7 cellular contexts compared by ENCODE assay signal in the genomic region with DNA sequence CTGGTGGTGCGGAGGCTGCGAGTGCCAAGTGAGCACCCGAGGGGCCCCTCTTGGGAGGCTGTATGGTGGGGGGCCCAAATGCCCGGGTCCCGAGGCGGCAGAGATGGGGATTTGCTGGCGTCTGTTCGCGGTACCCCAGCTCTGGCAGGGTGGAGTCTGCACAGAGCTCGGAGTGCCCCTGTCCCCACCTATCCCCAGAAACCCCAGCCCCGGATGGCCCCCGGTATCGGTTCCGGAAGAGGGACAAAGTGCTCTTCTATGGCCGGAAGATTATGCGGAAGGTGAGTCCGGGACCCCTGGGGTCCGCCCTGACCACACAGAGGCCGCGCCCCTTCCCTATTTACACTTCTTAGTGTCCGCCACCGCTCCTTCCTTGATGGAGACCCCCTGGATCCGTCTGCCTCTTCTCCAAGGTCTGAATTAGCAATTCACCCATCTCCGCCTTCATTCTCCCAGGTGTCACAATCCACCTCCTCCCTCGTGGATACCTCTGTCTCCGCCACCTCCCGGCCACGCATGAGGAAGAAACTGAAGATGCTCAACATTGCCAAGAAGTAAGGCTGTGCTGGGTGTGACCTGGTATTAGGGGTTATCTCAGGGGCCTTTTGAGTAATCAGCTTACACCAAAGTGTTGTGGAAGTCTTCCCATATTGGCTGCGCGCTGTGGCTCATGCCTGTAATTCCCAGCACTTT. TPM values are rescaled to one million over a fixed set of nuclear protein-coding genes. Genes with fewer than 3 reads are reported as not detected.
DNase-seq lines count a peak whose midpoint lies in the region; ATAC-seq and TF ChIP-seq lines count a peak whose summit lies in the region.

No MANE protein-coding gene starts in this region.

- H3K4me2 ChIP-seq in GM23248 (ENCODE audit: unreplicated experiment) (peak overlapping the region; percentile 91), SU-DHL-6 (ENCODE audit: low read depth, low read length, poor library complexity, severe bottlenecking) (peak overlapping the region; percentile 79)

- TF ChIP-seq CTCF in SU-DHL-6 (IDR thresholded peaks at IDR 0.05; ENCODE audit: insufficient read depth, low read length, poor library complexity, severe bottlenecking) (no peak), fibroblast of villous mesenchyme (IDR thresholded peaks at IDR 0.05; ENCODE audit: insufficient read depth, low read depth, low read length) (no peak), sigmoid colon (IDR thresholded peaks at IDR 0.05) (no peak)

- no peaks in the 10 kb centered on the region for H3K9me3 ChIP-seq in GM23248 (ENCODE audit: low read depth)
- no peaks in the 10 kb centered on the region for H3K9me3 ChIP-seq in SU-DHL-6 (ENCODE audit: insufficient read depth, low read length)
- H3K9me3 ChIP-seq in sigmoid colon: no peaks in the 10 kb centered on the region

- 0 out of 2 replicates have a peak, but pooled peaks cover 5% of the 10 kb centered on the region for H3F3A ChIP-seq in GM23248 (ENCODE audit: insufficient read depth)
- no peaks in the 10 kb centered on the region for H3F3A ChIP-seq in SU-DHL-6 (ENCODE audit: insufficient read depth)

- H3K4me3 ChIP-seq in GM23248: peak overlapping the region; percentile 94
- peak overlapping the region; percentile 90 for H3K4me3 ChIP-seq in SU-DHL-6 (ENCODE audit: insufficient read depth, low read length, poor library complexity, severe bottlenecking)
- H3K4me3 ChIP-seq in fibroblast of villous mesenchyme (ENCODE audit: low read depth, low read length): peak overlapping the region; percentile 97
- peak overlapping the region; percentile 72 to 89 (median 84) for H3K4me3 ChIP-seq in sigmoid colon

- in situ Hi-C loops in GM23248 (cut with MboI): no loop called here

- H4K20me1 ChIP-seq in GM23248 (ENCODE audit: insufficient read depth): no peaks in the 10 kb centered on the region
- no peaks in the 10 kb centered on the region for H4K20me1 ChIP-seq in SU-DHL-6 (ENCODE audit: low read depth, low read length)

- H3K36me3 ChIP-seq in GM23248 (ENCODE audit: low read depth) (peaks cover 6% of the 10 kb centered on the region; the same call in 1 of the 2 replicates), SU-DHL-6 (ENCODE audit: low read length) (no peaks in the 10 kb centered on the region), sigmoid colon (peaks cover under 1 to 42% (median 26%) of the 10 kb centered on the region in 4 donors)

- 30 to 33% methylated on average over 28 to 30 of the region's 30 CpGs for WGBS in GM23248 (ENCODE audit: low coverage in 1 of 2, low lambda C conversion rate in 2 of 2, missing lambda C conversion rate in 2 of 2), 2 experiments
- WGBS in sigmoid colon, 2 donors: 12 to 20% methylated on average over 30 of the region's 30 CpGs

- TF ChIP-seq POLR2A in sigmoid colon (IDR thresholded peaks at IDR 0.05): no peak

- no peak for DNase-seq in GM23248
- DNase-seq in fibroblast of villous mesenchyme (ENCODE audit: low read depth): no peak
- no peak for DNase-seq in sigmoid colon
- DNase-seq in ecto neural progenitor cell (ENCODE audit: low spot score): no peak

- H3K27me3 ChIP-seq in GM23248 (replicated peaks; ENCODE audit: insufficient read depth): no peaks in the 10 kb centered on the region
- H3K27me3 ChIP-seq in SU-DHL-6 (ENCODE audit: low read length): no peaks in the 10 kb centered on the region
- H3K27me3 ChIP-seq in sigmoid colon: no peaks in the 10 kb centered on the region

- no peaks in the 10 kb centered on the region for H3K4me1 ChIP-seq in GM23248 (ENCODE audit: insufficient read depth)
- peaks cover 0 to 27% (median 16%) of the 10 kb centered on the region in 4 donors for H3K4me1 ChIP-seq in sigmoid colon

- H2AFZ ChIP-seq in GM23248 (peak overlapping the region; percentile 94), SU-DHL-6 (ENCODE audit: low read depth, low read length, severe bottlenecking) (peak overlapping the region; percentile 73)

- intact Hi-C loops in sigmoid colon (cut with DNase I): loop anchor here (1.0 to 10.0 kb wide), 4 partner anchors 15 to 801 kb away; a partner anchor contains a TSS

- peaks cover 4% of the 10 kb centered on the region; the same call in 1 of the 2 replicates for H3K79me2 ChIP-seq in GM23248 (ENCODE audit: insufficient read depth)
- H3K79me2 ChIP-seq in SU-DHL-6 (ENCODE audit: insufficient read depth, low read length): no peaks in the 10 kb centered on the region

- peak overlapping the region; percentile 89 for H3K9ac ChIP-seq in GM23248
- H3K9ac ChIP-seq in SU-DHL-6 (ENCODE audit: low read length): peak overlapping the region; percentile 73

- TF ChIP-seq EP300 in sigmoid colon (IDR thresholded peaks at IDR 0.05): no peak

- H3K9me2 ChIP-seq in GM23248 (ENCODE audit: insufficient read depth): no peaks in the 10 kb centered on the region
- H3K9me2 ChIP-seq in SU-DHL-6 (replicated peaks; ENCODE audit: insufficient read depth, low read length): no peaks in the 10 kb centered on the region

- H3K27ac ChIP-seq in GM23248 (no peak overlapping the region), SU-DHL-6 (ENCODE audit: low read depth, low read length) (no peak overlapping the region; the same call in 1 of the 2 replicates), sigmoid colon (peak overlapping the region; percentile 87 to 97 (median 96))

- no peak for ATAC-seq in HG03432 (IDR thresholded peaks at IDR 0.05; ENCODE audit: unreplicated experiment)
- no peak for ATAC-seq in HG03280 (IDR thresholded peaks at IDR 0.05; ENCODE audit: unreplicated experiment)

RNA-seq across cellular contexts. Expression of a gene that starts 0.6 kb away (rescaled TPM):
- 86.6 and 116 TPM in 2 replicates for total RNA-seq in GM23248 (2014; rRNA removed; shearing (Covaris generic))
- polyA plus RNA-seq in GM23248 (2016; fragmentation: Nextera tagmentation; extraction: Ambion mirVana): 65.0 and 67.2 TPM in 2 replicates
- total RNA-seq in fibroblast of villous mesenchyme: 101 and 106 TPM in 2 replicates
- total RNA-seq in sigmoid colon: 10 to 100 TPM; 35.2 to 77.0 (median 44.1) TPM
- 10 to 100 TPM; 13.6 to 76.3 (median 15.0) TPM for polyA plus RNA-seq in sigmoid colon

RNA-seq across cellular contexts. Expression of a gene that starts 13.7 kb away (rescaled TPM):
- total RNA-seq in GM23248 (2014; rRNA removed; shearing (Covaris generic)): 4.9 and 5.9 TPM in 2 replicates
- polyA plus RNA-seq in GM23248 (2016; fragmentation: Nextera tagmentation; extraction: Ambion mirVana): 28.6 TPM in 2 replicates
- total RNA-seq in fibroblast of villous mesenchyme: 5.5 and 8.6 TPM in 2 replicates
- 10 to 100 TPM; 15.5 to 21.3 (median 17.1) TPM for total RNA-seq in sigmoid colon
- 10 to 100 TPM; 16.0 to 23.7 (median 16.8) TPM for polyA plus RNA-seq in sigmoid colon

RNA-seq across cellular contexts. Expression of a gene that starts 20.2 kb away (rescaled TPM):
- total RNA-seq in GM23248 (2014; rRNA removed; shearing (Covaris generic)): 51.1 and 56.3 TPM in 2 replicates
- polyA plus RNA-seq in GM23248 (2016; fragmentation: Nextera tagmentation; extraction: Ambion mirVana) (11.4 and 12.0 TPM in 2 replicates), sigmoid colon (10 to 100 TPM; 29.3 to 52.9 (median 31.9) TPM)
- total RNA-seq in fibroblast of villous mesenchyme (13.8 and 20.9 TPM in 2 replicates), sigmoid colon (100 to 1,000 TPM in 1 of 4 donors, 10 to 100 TPM in 3; 64.5 to 120 (median 69.6) TPM)

RNA-seq across cellular contexts. Expression of a gene that starts 47.3 kb away (rescaled TPM):
- total RNA-seq in GM23248 (2014; rRNA removed; shearing (Covaris generic)): 4.0 and 5.2 TPM in 2 replicates
- polyA plus RNA-seq in GM23248 (2016; fragmentation: Nextera tagmentation; extraction: Ambion mirVana) (6.0 and 6.2 TPM in 2 replicates), sigmoid colon (10 to 100 TPM in 1 of 3 donors, 1 to 10 TPM in 2; 5.4 to 12.3 (median 6.6) TPM)
- total RNA-seq in fibroblast of villous mesenchyme (2.3 and 2.6 TPM in 2 replicates), sigmoid colon (1 to 10 TPM in 3 of 4 donors, not detected in 1; 2.3 to 4.8 (median 3.6) TPM)

RNA-seq across cellular contexts. Expression of a gene that starts 59.5 kb away (rescaled TPM):
- not detected in 2 replicates for total RNA-seq in GM23248 (2014; rRNA removed; shearing (Covaris generic))
- polyA plus RNA-seq in GM23248 (2016; fragmentation: Nextera tagmentation; extraction: Ambion mirVana) (not detected in 2 replicates), sigmoid colon (10 to 100 TPM; 15.6 to 37.2 (median 26.8) TPM)
- total RNA-seq in fibroblast of villous mesenchyme (not detected in 2 replicates), sigmoid colon (under 1 TPM in 3 of 4 donors, not detected in 1; under 0.01 to 0.28 (median 0.27) TPM)

Comparison
In these comparisons a context has a peak if more than half of its experiments do, and no peak if none do; other contexts are left out.
1. H3K27ac ChIP-seq: peak in sigmoid colon (4 of 4); none in GM23248 (single experiment) and SU-DHL-6 (single experiment).
2. Peak in every context shown above with its lines, with median percentiles within 50 percentile points of each other: H3K4me3 ChIP-seq.